Comparison of ENCODE assay signal across 8 cellular contexts in the genomic region with DNA sequence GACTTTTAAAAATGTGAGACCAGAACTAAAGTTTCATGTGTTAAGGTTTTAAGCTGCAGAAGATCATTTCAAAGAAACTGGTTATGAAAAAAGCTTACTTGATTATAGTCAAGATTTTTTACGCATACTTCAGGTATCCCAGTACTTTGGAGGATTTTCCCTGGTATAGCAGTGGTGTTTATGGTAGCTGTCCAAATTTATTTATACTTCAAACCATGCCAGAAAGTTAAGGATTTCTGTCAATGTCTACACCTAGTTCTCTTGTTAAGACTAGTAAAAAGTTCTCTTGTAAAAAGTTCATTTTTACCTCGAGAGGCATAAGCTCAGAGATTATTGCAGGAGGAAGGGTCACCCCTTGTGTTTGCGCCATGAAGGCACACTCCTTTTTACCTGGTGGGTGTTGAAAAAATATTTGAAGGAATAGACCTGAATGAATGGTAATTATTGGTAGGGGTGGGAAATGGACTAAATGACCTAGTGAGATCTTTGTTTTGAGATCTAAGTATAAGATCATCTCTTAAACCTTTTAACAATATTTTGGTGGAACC. TPM values are rescaled to one million over a fixed set of nuclear protein-coding genes. Genes with fewer than 3 reads are reported as not detected.
DNase-seq lines count a peak whose midpoint lies in the region; ATAC-seq and TF ChIP-seq lines count a peak whose summit lies in the region.

No MANE protein-coding gene starts in this region.

- peaks cover 9% of the 10 kb centered on the region; the same call in 1 of the 2 replicates for H3F3A ChIP-seq in Loucy (ENCODE audit: low read depth)
- H3F3A ChIP-seq in neural cell (ENCODE audit: insufficient read depth, low read length, poor library complexity, severe bottlenecking): no peaks in the 10 kb centered on the region

- H3K27me3 ChIP-seq in CD4-positive, CD25-positive, alpha-beta regulatory T cell (ENCODE audit: control insufficient read depth, insufficient read depth, low read length): no peaks in the 10 kb centered on the region
- H3K27me3 ChIP-seq in Loucy (ENCODE audit: insufficient read depth, low read length, poor library complexity, severe bottlenecking): peaks cover 9% of the 10 kb centered on the region
- no peaks in the 10 kb centered on the region for H3K27me3 ChIP-seq in dorsolateral prefrontal cortex
- H3K27me3 ChIP-seq in neural cell (ENCODE audit: insufficient read depth, low read depth, low read length): no peaks in the 10 kb centered on the region

- H3K79me2 ChIP-seq in Loucy (ENCODE audit: insufficient read depth, low read length): peaks cover 89% of the 10 kb centered on the region
- peaks cover 67% of the 10 kb centered on the region for H3K79me2 ChIP-seq in neural cell (replicated peaks; ENCODE audit: insufficient read depth, low read length)

- H3K4me3 Mint-ChIP-seq in CD4-positive, CD25-positive, alpha-beta regulatory T cell: peak overlapping the region; percentile 87 to 98 (median 93)

- H3K9me3 Mint-ChIP-seq in CD4-positive, CD25-positive, alpha-beta regulatory T cell: no peaks in the 10 kb centered on the region

- peaks cover 5% of the 10 kb centered on the region for H3K36me3 Mint-ChIP-seq in CD4-positive, CD25-positive, alpha-beta regulatory T cell

- H3K9me3 ChIP-seq in CD4-positive, CD25-positive, alpha-beta regulatory T cell (ENCODE audit: control insufficient read depth in 2 of 2, low read length in 2 of 2): no peaks in the 10 kb centered on the region
- no peaks in the 10 kb centered on the region for H3K9me3 ChIP-seq in Loucy (ENCODE audit: insufficient read depth, low read depth, low read length)
- no peaks in the 10 kb centered on the region for H3K9me3 ChIP-seq in neural cell (ENCODE audit: low read length)

- H2AFZ ChIP-seq in Loucy (ENCODE audit: low read length) (no peak overlapping the region), neural cell (ENCODE audit: low read depth, low read length) (no peak overlapping the region)

- H3K9me2 ChIP-seq in Loucy (replicated peaks; ENCODE audit: low read depth, low read length) (no peaks in the 10 kb centered on the region), neural cell (ENCODE audit: insufficient read depth, low read length) (no peaks in the 10 kb centered on the region)

- peak overlapping the region; percentile 73 for H3K27ac ChIP-seq in CD4-positive, CD25-positive, alpha-beta regulatory T cell (ENCODE audit: insufficient read depth, low read length, poor library complexity, severe bottlenecking)
- H3K27ac ChIP-seq in dorsolateral prefrontal cortex: peak overlapping the region in 13 of 59 donors; percentile 1 to 100 (median 30)
- no peak overlapping the region for H3K27ac ChIP-seq in neural cell (ENCODE audit: low read length)

- ATAC-seq in CD4-positive, CD25-positive, alpha-beta regulatory T cell (ENCODE audit: low read depth in 2 of 2): no peak
- no peak for ATAC-seq in HG02884 (IDR thresholded peaks at IDR 0.05; ENCODE audit: unreplicated experiment)
- ATAC-seq in HG03095 (IDR thresholded peaks at IDR 0.05; ENCODE audit: unreplicated experiment): no peak

- no peak for TF ChIP-seq RAD21 in neural cell (conservative IDR thresholded peaks at IDR 0.05)

- H3K4me3 ChIP-seq in CD4-positive, CD25-positive, alpha-beta regulatory T cell (ENCODE audit: low read depth, low read length): peak overlapping the region; percentile 95
- H3K4me3 ChIP-seq in Loucy (ENCODE audit: low read length, poor library complexity, severe bottlenecking) (peak overlapping the region; percentile 98), dorsolateral prefrontal cortex (peak overlapping the region in 58 of 59 donors; percentile 2 to 99 (median 92)), neural cell (ENCODE audit: low read length) (peak overlapping the region; percentile 69)

- peak in 1 of 3 donors; percentile 16 for DNase-seq in CD4-positive, CD25-positive, alpha-beta regulatory T cell
- DNase-seq in dorsolateral prefrontal cortex: no peak
- DNase-seq in HT-29 (ENCODE audit: low spot score): no peak
- no peak for DNase-seq in T-helper 9 cell

- H3K4me2 ChIP-seq in Loucy (ENCODE audit: low read depth, low read length, poor library complexity, severe bottlenecking): peak overlapping the region; percentile 88
- peak overlapping the region; percentile 76 for H3K4me2 ChIP-seq in neural cell (ENCODE audit: low read length)

- H3K36me3 ChIP-seq in CD4-positive, CD25-positive, alpha-beta regulatory T cell (ENCODE audit: control insufficient read depth, insufficient read depth, low read length): no peaks in the 10 kb centered on the region
- H3K36me3 ChIP-seq in Loucy (ENCODE audit: insufficient read depth, low read length) (no peaks in the 10 kb centered on the region), neural cell (ENCODE audit: insufficient read depth, low read length) (no peaks in the 10 kb centered on the region)

- peaks cover 17% of the 10 kb centered on the region for H3K27me3 Mint-ChIP-seq in CD4-positive, CD25-positive, alpha-beta regulatory T cell

- no peak for TF ChIP-seq EP300 in neural cell (conservative IDR thresholded peaks at IDR 0.05; ENCODE audit: poor library complexity, severe bottlenecking)

- intact Hi-C loops in dorsolateral prefrontal cortex (cut with DNase I): loop anchor here (5.0 kb wide), 4 partner anchors 88 to 297 kb away; a partner anchor contains a TSS

- H4K20me1 ChIP-seq in Loucy (ENCODE audit: insufficient read depth, low read length, poor library complexity, severe bottlenecking) (peaks cover 63% of the 10 kb centered on the region), neural cell (ENCODE audit: insufficient read depth) (peaks cover 34% of the 10 kb centered on the region)

- 0 out of 2 replicates have a peak, but pooled peaks have one; percentile 15 for TF ChIP-seq CTCF in Loucy (conservative IDR thresholded peaks at IDR 0.05; ENCODE audit: low read length)
- no peak for TF ChIP-seq CTCF in dorsolateral prefrontal cortex (IDR thresholded peaks at IDR 0.05 in 54 of 56, conservative IDR thresholded peaks at IDR 0.05 in 2 of 56; ENCODE audit: low read depth in 1 of 56, partially characterized antibody in 56 of 56)
- TF ChIP-seq CTCF in neural cell (IDR thresholded peaks at IDR 0.05; ENCODE audit: poor library complexity, severe bottlenecking): no peak

- H3K4me1 Mint-ChIP-seq in CD4-positive, CD25-positive, alpha-beta regulatory T cell: peaks cover 46 to 80% (median 59%) of the 10 kb centered on the region in 4 donors

- peak overlapping the region; percentile 97 for H3K9ac ChIP-seq in Loucy (ENCODE audit: low read depth, low read length, poor library complexity, severe bottlenecking)
- no peak overlapping the region for H3K9ac ChIP-seq in neural cell (ENCODE audit: low read length)

- peak overlapping the region; percentile 85 to 92 (median 87) for H3K27ac Mint-ChIP-seq in CD4-positive, CD25-positive, alpha-beta regulatory T cell

- H3K4me1 ChIP-seq in CD4-positive, CD25-positive, alpha-beta regulatory T cell (ENCODE audit: control insufficient read depth, insufficient read depth, low read length, poor library complexity, severe bottlenecking): peaks cover 72% of the 10 kb centered on the region
- peaks cover 58% of the 10 kb centered on the region for H3K4me1 ChIP-seq in Loucy (ENCODE audit: insufficient read depth, low read length, poor library complexity, severe bottlenecking)

TF ChIP-seq in neural cell, 6 proteins besides CTCF, POLR2A, EP300 and RAD21:
- TF ChIP-seq EZH2 (IDR thresholded peaks at IDR 0.05; ENCODE audit: borderline replicate concordance, insufficient read depth, low read length, poor library complexity, severe bottlenecking): no peak
- TF ChIP-seq, protein P1, sequence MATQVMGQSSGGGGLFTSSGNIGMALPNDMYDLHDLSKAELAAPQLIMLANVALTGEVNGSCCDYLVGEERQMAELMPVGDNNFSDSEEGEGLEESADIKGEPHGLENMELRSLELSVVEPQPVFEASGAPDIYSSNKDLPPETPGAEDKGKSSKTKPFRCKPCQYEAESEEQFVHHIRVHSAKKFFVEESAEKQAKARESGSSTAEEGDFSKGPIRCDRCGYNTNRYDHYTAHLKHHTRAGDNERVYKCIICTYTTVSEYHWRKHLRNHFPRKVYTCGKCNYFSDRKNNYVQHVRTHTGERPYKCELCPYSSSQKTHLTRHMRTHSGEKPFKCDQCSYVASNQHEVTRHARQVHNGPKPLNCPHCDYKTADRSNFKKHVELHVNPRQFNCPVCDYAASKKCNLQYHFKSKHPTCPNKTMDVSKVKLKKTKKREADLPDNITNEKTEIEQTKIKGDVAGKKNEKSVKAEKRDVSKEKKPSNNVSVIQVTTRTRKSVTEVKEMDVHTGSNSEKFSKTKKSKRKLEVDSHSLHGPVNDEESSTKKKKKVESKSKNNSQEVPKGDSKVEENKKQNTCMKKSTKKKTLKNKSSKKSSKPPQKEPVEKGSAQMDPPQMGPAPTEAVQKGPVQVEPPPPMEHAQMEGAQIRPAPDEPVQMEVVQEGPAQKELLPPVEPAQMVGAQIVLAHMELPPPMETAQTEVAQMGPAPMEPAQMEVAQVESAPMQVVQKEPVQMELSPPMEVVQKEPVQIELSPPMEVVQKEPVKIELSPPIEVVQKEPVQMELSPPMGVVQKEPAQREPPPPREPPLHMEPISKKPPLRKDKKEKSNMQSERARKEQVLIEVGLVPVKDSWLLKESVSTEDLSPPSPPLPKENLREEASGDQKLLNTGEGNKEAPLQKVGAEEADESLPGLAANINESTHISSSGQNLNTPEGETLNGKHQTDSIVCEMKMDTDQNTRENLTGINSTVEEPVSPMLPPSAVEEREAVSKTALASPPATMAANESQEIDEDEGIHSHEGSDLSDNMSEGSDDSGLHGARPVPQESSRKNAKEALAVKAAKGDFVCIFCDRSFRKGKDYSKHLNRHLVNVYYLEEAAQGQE (IDR thresholded peaks at IDR 0.05; ENCODE audit: borderline replicate concordance): no peak
- no peak for TF ChIP-seq TAF1 (IDR thresholded peaks at IDR 0.05; ENCODE audit: low read depth)
- no peak for TF ChIP-seq POLR2AphosphoS5 (IDR thresholded peaks at IDR 0.05)
- TF ChIP-seq SMC3 (conservative IDR thresholded peaks at IDR 0.05; ENCODE audit: poor library complexity): no peak
- no peak for TF ChIP-seq MXI1 (conservative IDR thresholded peaks at IDR 0.05; ENCODE audit: poor library complexity, severe bottlenecking)

RNA-seq across cellular contexts. Expression of a gene that starts 2.8 kb away (rescaled TPM):
- 143 TPM for total RNA-seq in CD4-positive, CD25-positive, alpha-beta regulatory T cell
- 1 to 10 TPM; 2.6 to 6.6 (median 5.6) TPM for polyA plus RNA-seq in CD4-positive, CD25-positive, alpha-beta regulatory T cell
- total RNA-seq in dorsolateral prefrontal cortex: 100 to 1,000 TPM in 43 of 120 experiments, 10 to 100 TPM in 77; 72.3 to 147 (median 97.5) TPM
- polyA plus RNA-seq in neural cell: 87.7 and 94.8 TPM in 2 replicates
- polyA minus RNA-seq in neural cell: 211 and 221 TPM in 2 replicates
- 33.3 and 35.8 TPM in 2 replicates for total RNA-seq in HT-29 (2014; rRNA removed; shearing (Covaris generic))
